In genomic region chr2:133568172-133568571, GRCh38 we compare ENCODE assay signal across 1 cellular context.
A peak's percentile ranks its signal among the peaks of the same experiment; 100 is the strongest.
TF ChIP-seq lines count a peak whose summit lies in the region.

Gene NCKAP5 (minus strand): TSS chr2:133568463. CDS start chr2:133517526, 50,937 bp downstream.

TF ChIP-seq in HEK293, 187 proteins besides CTCF, POLR2A, EP300 and RAD21 (continued from another document):
- no peak for TF ChIP-seq ZNF548 (tag by site-specific recombination; IDR thresholded peaks at IDR 0.05)
- TF ChIP-seq KLF9 (tag by site-specific recombination; IDR thresholded peaks at IDR 0.05; ENCODE audit: low read depth), result no peak
- TF ChIP-seq ZNF335 (tag by site-specific recombination; conservative IDR thresholded peaks at IDR 0.05), result 0 out of 2 replicates have a peak, but pooled peaks have one; percentile 43
- peak; percentile 16; the same call in 1 of the 2 replicates for TF ChIP-seq TRIM28 (IDR thresholded peaks at IDR 0.05; ENCODE audit: borderline replicate concordance, low read length)
TF ChIP-seq in HEK293: peak in this region for 5.
